ENCODE assay signal across 18 cellular contexts in the genomic region with DNA sequence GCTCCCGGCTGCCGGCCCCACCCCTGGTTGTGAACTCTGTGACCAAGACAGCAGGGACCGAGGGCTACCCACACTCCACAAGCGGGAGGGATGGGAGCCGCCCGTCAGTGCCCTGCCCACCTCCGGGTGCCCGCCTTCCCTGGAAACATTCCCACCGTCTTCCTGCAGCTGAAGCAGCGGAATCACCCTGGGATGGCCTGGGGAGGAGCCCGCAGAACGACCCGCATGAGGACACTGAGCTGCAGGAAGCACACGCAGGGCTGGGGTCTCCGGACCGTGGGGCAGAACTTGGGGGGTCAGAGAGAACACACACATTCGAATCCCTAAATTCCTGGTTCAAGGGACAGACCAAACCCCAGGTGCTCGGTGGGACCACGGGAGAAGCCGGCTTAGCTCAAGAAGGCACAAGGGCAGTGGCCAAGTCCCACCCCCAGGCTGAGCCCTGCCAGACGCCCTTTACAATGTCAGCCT. TPM values are rescaled to one million over a fixed set of nuclear protein-coding genes. Genes with fewer than 3 reads are reported as not detected.
DNase-seq lines count a peak whose midpoint lies in the region; ATAC-seq, FAIRE-seq and TF ChIP-seq lines count a peak whose summit lies in the region.
"Had no signal": no experiment of that assay in that cellular context is flagged by ENCODE, and none has a peak within 500 bp of the region (broad histone marks: within the 10 kb centered on the region; RNA-seq: fewer than 3 reads in every experiment).

No MANE protein-coding gene starts in this region.

- H3K36me3 ChIP-seq in SK-N-MC (ENCODE audit: insufficient read depth, low read length), result no peaks in the 10 kb centered on the region
- no peaks in the 10 kb centered on the region for H3K36me3 ChIP-seq in parathyroid adenoma (ENCODE audit: control insufficient read depth, insufficient read depth, low read length)
- H3K36me3 ChIP-seq in small intestine (ENCODE audit: control insufficient read depth in 2 of 2, insufficient read depth in 2 of 2, low read length in 2 of 2), result no peaks in the 10 kb centered on the region
- H3K36me3 ChIP-seq: BLaER1 treated with 17β-estradiol and CSF1 and Interleukin-3, amounts not matched to agents 10 nM and 100 nM; esophagus muscularis mucosa had no signal

- H3K9me3 ChIP-seq in SK-N-MC (ENCODE audit: low read depth, low read length), result no peaks in the 10 kb centered on the region
- no peaks in the 10 kb centered on the region for H3K9me3 ChIP-seq in parathyroid adenoma (ENCODE audit: control insufficient read depth, low read length)
- no peaks in the 10 kb centered on the region for H3K9me3 ChIP-seq in small intestine (ENCODE audit: control insufficient read depth, low read depth)
- H3K9me3 ChIP-seq: BLaER1 treated with 17β-estradiol and CSF1 and Interleukin-3, amounts not matched to agents 10 nM and 100 nM; esophagus muscularis mucosa had no signal

- WGBS in small intestine, 3 donors, result 28 to 36% (median 28%) methylated on average over 21 of the region's 21 CpGs

- H3K27me3 ChIP-seq in parathyroid adenoma (ENCODE audit: control insufficient read depth, insufficient read depth, low read length) (no peaks in the 10 kb centered on the region), small intestine (ENCODE audit: control insufficient read depth in 2 of 2, insufficient read depth in 2 of 2, low read length in 2 of 2) (no peaks in the 10 kb centered on the region)
- H3K27me3 ChIP-seq: BLaER1 treated with 17β-estradiol and CSF1 and Interleukin-3, amounts not matched to agents 10 nM and 100 nM had no signal

- H3K4me1 ChIP-seq in parathyroid adenoma (no peaks in the 10 kb centered on the region), small intestine (ENCODE audit: control insufficient read depth in 2 of 2, insufficient read depth in 1 of 2, low read depth in 1 of 2, low read length in 1 of 2) (no peaks in the 10 kb centered on the region)

- H2AFZ ChIP-seq in parathyroid adenoma, result peak overlapping the region; percentile 41

- ATAC-seq in HG03460 (IDR thresholded peaks at IDR 0.05; ENCODE audit: unreplicated experiment), result no peak

- no peak overlapping the region for H3K9ac ChIP-seq in SK-N-MC (ENCODE audit: insufficient read length)
- H3K9ac ChIP-seq in parathyroid adenoma, result no peak overlapping the region
- H3K9ac ChIP-seq: BLaER1 treated with 17β-estradiol and CSF1 and Interleukin-3, amounts not matched to agents 10 nM and 100 nM had no signal

- TF ChIP-seq CTCF in parathyroid adenoma (IDR thresholded peaks at IDR 0.05), result no peak

- H3K79me2 ChIP-seq in parathyroid adenoma, result no peaks in the 10 kb centered on the region

- H3K4me3 ChIP-seq in SK-N-MC, result peak overlapping the region; percentile 44; the same call in 1 of the 2 replicates
- H3K4me3 ChIP-seq in parathyroid adenoma (ENCODE audit: low read depth, low read length), result no peak overlapping the region
- no peak overlapping the region for H3K4me3 ChIP-seq in small intestine (ENCODE audit: low read depth in 1 of 2, low read length in 2 of 2)
- H3K4me3 ChIP-seq: BLaER1 treated with 17β-estradiol and CSF1 and Interleukin-3, amounts not matched to agents 10 nM and 100 nM; esophagus muscularis mucosa had no signal

- no peak overlapping the region for H3K4me2 ChIP-seq in parathyroid adenoma (ENCODE audit: low read length)
- H3K4me2 ChIP-seq: BLaER1 treated with 17β-estradiol and CSF1 and Interleukin-3, amounts not matched to agents 10 nM and 100 nM had no signal

- DNase-seq in DMS79 treated with DMSO at 0.1 percent for 48 hours (lab: John Stamatoyannopoulos, UW) (peak; percentile 23), DMS79 (lab: John Stamatoyannopoulos, UW) (no peak), DMS 273 treated with DMSO at 0.1 percent for 48 hours (lab: John Stamatoyannopoulos, UW) (peak; percentile 50), SK-N-MC (ENCODE audit: low read depth, low spot score) (no peak), small intestine (no peak), SHP77 (lab: John Stamatoyannopoulos, UW) (no peak)
- DNase-seq: activated CD4-positive, alpha-beta T cell treated with anti-CD3 and anti-CD28 coated beads, Interleukin-2, amount 10 ng/mL, durations not matched to agents 7 days and 5 days; activated CD8-positive, alpha-beta memory T cell treated with anti-CD3 and anti-CD28 coated beads, Interleukin-2, amount 50 U/mL, for 48 hours; GOT3; MM.1S; stimulated activated CD4-positive, alpha-beta T cell treated with anti-CD3 and anti-CD28 coated beads, Interleukin-2, amount 100 ng/mL, for 48 hours; SW 1271 had no signal

- FAIRE-seq in small intestine (lab: Jason Lieb, UNC), result no peak
- FAIRE-seq: RCC 7860 had no signal

- H3K27ac ChIP-seq in SK-N-MC (no peak overlapping the region), parathyroid adenoma (no peak overlapping the region), small intestine (ENCODE audit: low read depth in 1 of 2, low read length in 1 of 2) (no peak overlapping the region)
- H3K27ac ChIP-seq: 22Rv1; BLaER1 treated with 17β-estradiol and CSF1 and Interleukin-3, amounts not matched to agents 10 nM and 100 nM; esophagus muscularis mucosa had no signal

RNA-seq across cellular contexts. Expression of gene C14orf180, which starts 33.5 kb away (rescaled TPM):
- polyA plus RNA-seq in small intestine, result 1 to 10 TPM in 1 of 3 donors, not detected in 2; 2.3 TPM

RNA-seq across cellular contexts. Expression of gene TMEM179, which starts 58.5 kb away (rescaled TPM):
- 10 to 100 TPM in 1 of 3 donors, not detected in 2; 11.2 TPM for polyA plus RNA-seq in small intestine

Comparison
In these comparisons a context has a peak if more than half of its experiments do, and no peak if none do; other contexts are left out.
1. DNase-seq: peak in DMS79 treated with DMSO at 0.1 percent for 48 hours (single experiment) and DMS 273 treated with DMSO at 0.1 percent for 48 hours (single experiment); none in DMS79 (single experiment), SK-N-MC (single experiment), small intestine (single experiment) and SHP77 (0 of 2).